Comparison of ENCODE assay signal across 10 cellular contexts in genomic region chr16:70736454-70737376, GRCh38. TPM values are rescaled to one million over a fixed set of nuclear protein-coding genes. Genes with fewer than 3 reads are reported as not detected.
A peak's percentile ranks its signal among the peaks of the same experiment; 100 is the strongest.
DNase-seq lines count a peak whose midpoint lies in the region; FAIRE-seq and TF ChIP-seq lines count a peak whose summit lies in the region.
"Had no signal": no experiment of that assay in that cellular context is flagged by ENCODE, and none has a peak within 500 bp of the region (broad histone marks: within the 10 kb centered on the region; RNA-seq: fewer than 3 reads in every experiment).

No MANE protein-coding gene starts in this region.

- BruUV-seq in OCI-LY7 (replicated peaks; lab: Mats Ljungman, UMichigan), result no TSS peak

- H3K4me3 ChIP-seq in OCI-LY7 (ENCODE audit: low read depth, low read length, poor library complexity, severe bottlenecking), result no peak overlapping the region
- no peak overlapping the region for H3K4me3 ChIP-seq in ectodermal cell (ENCODE audit: insufficient read depth, low read depth, low read length)
- H3K4me3 ChIP-seq in prostate gland, result no peak overlapping the region

- H3K27me3 ChIP-seq in ectodermal cell (ENCODE audit: control insufficient read depth, insufficient read depth, low read length, poor library complexity, severe bottlenecking), result no peaks in the 10 kb centered on the region
- H3K27me3 ChIP-seq in prostate gland (replicated peaks; ENCODE audit: insufficient read depth), result no peaks in the 10 kb centered on the region
- no peaks in the 10 kb centered on the region for H3K27me3 ChIP-seq in H9 (ENCODE audit: insufficient read depth, low read length)

- no peak overlapping the region for H2BK20ac ChIP-seq in H9 (ENCODE audit: low read depth, low read length, poor library complexity, severe bottlenecking)

- H3K36me3 ChIP-seq in OCI-LY7 (ENCODE audit: insufficient read depth, low read length) (no peaks in the 10 kb centered on the region), ectodermal cell (ENCODE audit: control insufficient read depth, insufficient read depth, low read length) (no peaks in the 10 kb centered on the region), prostate gland (no peaks in the 10 kb centered on the region)

- H3K27ac ChIP-seq in OCI-LY7 (ENCODE audit: low read depth, low read length, poor library complexity, severe bottlenecking), result peak overlapping the region; percentile 59
- peak overlapping the region; percentile 11 for H3K27ac ChIP-seq in ectodermal cell (ENCODE audit: insufficient read depth, low read depth, low read length, poor library complexity, severe bottlenecking)
- peak overlapping the region; percentile 89 to 93 for H3K27ac ChIP-seq in prostate gland
- no peak overlapping the region for H3K27ac ChIP-seq in H9 (ENCODE audit: insufficient read length, low read depth, low read length)

- H3K23me2 ChIP-seq in H9 (ENCODE audit: insufficient read length, low read depth, low read length, poor library complexity, severe bottlenecking), result no peaks in the 10 kb centered on the region

- no peak overlapping the region for H3K4ac ChIP-seq in H9 (ENCODE audit: low read depth, low read length)

- H3K79me2 ChIP-seq in OCI-LY7 (ENCODE audit: insufficient read depth, low read depth, low read length) (no peaks in the 10 kb centered on the region), H9 (ENCODE audit: insufficient read depth, low read length) (no peaks in the 10 kb centered on the region)

- no peak overlapping the region for H3K27ac Mint-ChIP-seq in H9

- no peaks in the 10 kb centered on the region for H3K9me2 ChIP-seq in OCI-LY7 (ENCODE audit: insufficient read depth, low read length)

- TF ChIP-seq POLR2A in GM12891 (IDR thresholded peaks at IDR 0.05; ENCODE audit: low read depth, low read length) (no peak), prostate gland (IDR thresholded peaks at IDR 0.05) (no peak)

- no peak overlapping the region for H3K9ac ChIP-seq in H9 (ENCODE audit: extremely low read depth, insufficient read length, low read length)

- no peak overlapping the region for H2AK5ac ChIP-seq in H9 (ENCODE audit: insufficient read length, low read length)

- no peaks in the 10 kb centered on the region for H3K79me1 ChIP-seq in H9 (ENCODE audit: insufficient read depth, low read depth, low read length, poor library complexity, severe bottlenecking)

- WGBS in ectodermal cell, 2 experiments, result 76 to 78% methylated on average over 18 of the region's 18 CpGs
- 76% methylated on average over 18 of the region's 18 CpGs for WGBS in prostate gland
- no CpG with 5 or more reads among the region's 18 CpGs for WGBS in H9 (ENCODE audit: extremely low coverage, insufficient read length, low lambda C conversion rate)

- DNase-seq in GM12891 (ENCODE audit: insufficient read length, low spot score) (no peak), OCI-LY7 (ENCODE audit: low spot score) (peak; percentile 19), prostate gland (ENCODE audit: low spot score) (no peak), SKM-1 (lab: John Stamatoyannopoulos, UW; ENCODE audit: unreplicated experiment) (no peak), H9 (no peak), T1000 (lab: John Stamatoyannopoulos, UW) (no peak), C1 segment of cervical spinal cord (lab: John Stamatoyannopoulos, UW) (no peak)
- DNase-seq: retina had no signal

- H3K4me3 Mint-ChIP-seq in H9, result no peak overlapping the region

- peak; percentile 40 for FAIRE-seq in GM12891 (lab: Jason Lieb, UNC)
- FAIRE-seq: TTC549 had no signal

- H4K5ac ChIP-seq in H9 (ENCODE audit: insufficient read length, low read depth, low read length), result no peak overlapping the region

- H3K18ac ChIP-seq in H9 (ENCODE audit: insufficient read length, low read depth, low read length), result no peak overlapping the region

- H2BK5ac ChIP-seq in H9 (ENCODE audit: insufficient read length, low read length), result no peak overlapping the region

- H2AFZ ChIP-seq in OCI-LY7 (ENCODE audit: low read length) (no peak overlapping the region), H9 (ENCODE audit: low read length) (no peak overlapping the region)

- H4K8ac ChIP-seq in H9 (replicated peaks; ENCODE audit: insufficient read length, low read depth, low read length), result no peak overlapping the region

- no peak overlapping the region for H3T11ph ChIP-seq in H9 (ENCODE audit: low read length)

- H3K4me1 Mint-ChIP-seq in H9, result peaks cover 28 to 29% of the 10 kb centered on the region in 2 experiments

- peaks cover 18% of the 10 kb centered on the region for H3K4me1 ChIP-seq in OCI-LY7 (ENCODE audit: insufficient read depth, low read length, poor library complexity, severe bottlenecking)
- H3K4me1 ChIP-seq in ectodermal cell (ENCODE audit: control insufficient read depth, insufficient read depth, low read length), result peaks cover 37% of the 10 kb centered on the region
- H3K4me1 ChIP-seq in prostate gland (replicated peaks), result peaks cover 16% of the 10 kb centered on the region
- peaks cover 6% of the 10 kb centered on the region; the same call in 1 of the 2 replicates for H3K4me1 ChIP-seq in H9 (ENCODE audit: insufficient read depth, low read length)

- H3K4me2 ChIP-seq in OCI-LY7 (ENCODE audit: low read length), result peak overlapping the region; percentile 69
- H3K4me2 ChIP-seq in H9 (ENCODE audit: insufficient read depth, insufficient read length, low read length), result no peak overlapping the region

- no peaks in the 10 kb centered on the region for H3K27me3 Mint-ChIP-seq in H9 (ENCODE audit: low read depth)

- peaks cover 10 to 18% (median 13%) of the 10 kb centered on the region in 3 experiments; a peak in 5 of 7 replicates for H3K36me3 Mint-ChIP-seq in H9 (ENCODE audit: insufficient read depth in 1 of 3, low read depth in 3 of 3)

- H3K9me3 Mint-ChIP-seq in H9, result no peaks in the 10 kb centered on the region

- no peak overlapping the region for H2BK15ac ChIP-seq in H9 (ENCODE audit: low read depth, low read length)

- no peaks in the 10 kb centered on the region for H3K9me3 ChIP-seq in OCI-LY7 (ENCODE audit: low read length)
- H3K9me3 ChIP-seq in ectodermal cell (ENCODE audit: control insufficient read depth, low read length), result no peaks in the 10 kb centered on the region
- H3K9me3 ChIP-seq in prostate gland, result no peaks in the 10 kb centered on the region
- no peaks in the 10 kb centered on the region for H3K9me3 ChIP-seq in H9 (ENCODE audit: control insufficient read depth, low read depth, low read length)

- intact Hi-C loops in OCI-LY7 (cut with micrococcal nuclease; ENCODE audit: unreplicated experiment) (no loop called here), prostate gland (cut with DNase I) (no loop called here)

- CTCF ChIA-PET in OCI-LY7 (lab: Charles Lee; ENCODE audit: unreplicated experiment), result no interaction called here

- no peak overlapping the region; the same call in 1 of the 2 replicates for H3K14ac ChIP-seq in H9 (ENCODE audit: insufficient read depth, low read length)

- POLR2A ChIA-PET in OCI-LY7 (lab: Charles Lee), result no interaction called here

- no peak overlapping the region for H3K56ac ChIP-seq in H9 (ENCODE audit: insufficient read length, low read depth, low read length)

- no peak overlapping the region for H2BK120ac ChIP-seq in H9 (ENCODE audit: low read depth, low read length, poor library complexity, severe bottlenecking)

- TF ChIP-seq CTCF in OCI-LY7 (conservative IDR thresholded peaks at IDR 0.05; ENCODE audit: low read length) (no peak), prostate gland (IDR thresholded peaks at IDR 0.05) (no peak), H9 (conservative IDR thresholded peaks at IDR 0.05) (no peak)

- H3K23ac ChIP-seq in H9 (ENCODE audit: insufficient read length, low read depth, low read length), result no peak overlapping the region

- H2BK12ac ChIP-seq in H9 (ENCODE audit: insufficient read length, low read depth, low read length), result no peak overlapping the region

- no peaks in the 10 kb centered on the region for H4K20me1 ChIP-seq in OCI-LY7 (ENCODE audit: insufficient read depth, low read length)
- no peaks in the 10 kb centered on the region for H4K20me1 ChIP-seq in H9 (ENCODE audit: control insufficient read depth, insufficient read depth, insufficient read length)

- H4K91ac ChIP-seq in H9 (ENCODE audit: insufficient read length, low read depth, low read length), result no peak overlapping the region

TF ChIP-seq in GM12891, 5 proteins besides CTCF, POLR2A, EP300 and RAD21:
- TF ChIP-seq POLR2AphosphoS5 (IDR thresholded peaks at IDR 0.05; ENCODE audit: low read depth, low read length) (no peak), POU2F2 (IDR thresholded peaks at IDR 0.05; ENCODE audit: low read depth, low read length) (no peak), PAX5 (IDR thresholded peaks at IDR 0.05; ENCODE audit: insufficient read depth, low read length, severe bottlenecking) (no peak), SPI1 (IDR thresholded peaks at IDR 0.05; ENCODE audit: low read depth, low read length) (no peak), TAF1 (IDR thresholded peaks at IDR 0.05; ENCODE audit: low read depth, low read length) (no peak)

RNA-seq across cellular contexts. Expression of gene MTSS2, which starts 50.9 kb away (rescaled TPM):
- 0.21 TPM for polyA plus RNA-seq in GM12891 (2012; ENCODE audit: low read depth, missing spikeins)
- total RNA-seq in OCI-LY7 (2014; rRNA removed; shearing (Covaris generic)), result 0.05 and 0.19 TPM in 2 replicates
- 0.17 and 0.33 TPM in 2 replicates for total RNA-seq in OCI-LY7 (2022)
- polyA plus RNA-seq in ectodermal cell (2013, experiment 1 of 4), result 83.6 TPM
- 65.7 TPM for polyA plus RNA-seq in ectodermal cell (2013, experiment 2 of 4)
- polyA plus RNA-seq in ectodermal cell (2013, experiment 3 of 4), result 67.5 TPM
- polyA plus RNA-seq in ectodermal cell (2013, experiment 4 of 4), result 64.8 TPM
- total RNA-seq in prostate gland, result 10 to 100 TPM; 42.4 to 92.4 TPM
- 41.0 and 42.5 TPM in 2 replicates for total RNA-seq in H9 (2021)

Comparison
In these comparisons a context has a peak if more than half of its experiments do, and no peak if none do; other contexts are left out.
1. RNA of gene MTSS2, which starts 50.9 kb away (total RNA-seq): 42.4 to 92.4 TPM in prostate gland and 41.0 to 42.5 TPM in H9; 0.05 to 0.33 TPM in OCI-LY7; every median in the first group is over 10 times any median in the second.